In the genomic region with DNA sequence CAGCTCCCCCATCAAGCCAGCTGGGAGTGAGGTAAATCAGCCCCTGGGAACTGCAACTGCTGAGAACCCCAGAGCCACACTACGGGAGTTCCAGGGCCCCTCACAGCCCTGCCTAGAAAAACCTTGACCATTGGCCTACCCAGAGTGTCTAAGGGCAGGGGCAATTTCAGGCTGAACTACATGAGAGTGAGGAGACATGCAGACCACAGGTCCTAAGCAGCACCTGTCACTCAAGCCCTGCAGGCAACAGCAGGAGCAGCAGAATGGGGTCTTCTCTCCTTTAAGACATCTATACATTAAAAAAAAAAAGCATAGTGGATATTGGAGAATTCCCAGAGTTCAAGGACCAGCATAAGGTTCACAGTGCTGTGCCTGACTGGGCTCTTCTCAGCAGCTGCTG, we compare ENCODE assay signal across 20 cellular contexts.
"Had no signal": no experiment of that assay in that cellular context is flagged by ENCODE, and none has a peak within 500 bp of the region (broad histone marks: within the 10 kb centered on the region; RNA-seq: fewer than 3 reads in every experiment).

No MANE protein-coding gene starts in this region.

- H3K4me3 ChIP-seq: colonic mucosa, heart right ventricle, left lung, lower lobe of right lung, ovary, right atrium auricular region, tibial artery, upper lobe of left lung, vagina had no signal

- H3K36me3 ChIP-seq: colonic mucosa, lower lobe of right lung, neutrophil, ovary, vagina had no signal

- H3K9me3 ChIP-seq: colonic mucosa, heart right ventricle, left lung, lower lobe of right lung, neutrophil, ovary, right atrium auricular region, tibial artery, upper lobe of left lung, vagina had no signal

- DNase-seq: colonic mucosa; effector CD4-positive, alpha-beta T cell; heart right ventricle; left lung; lower lobe of right lung; midbrain; nephron progenitor cell; ovary; stimulated activated CD4-positive, alpha-beta T cell treated with anti-CD3 and anti-CD28 coated beads, Interleukin-4, amount 100 ng/mL, for 1 hour; stimulated activated CD8-positive, alpha-beta memory T cell treated with anti-CD3 and anti-CD28 coated beads, Interleukin-4, amount 100 ng/mL, for 48 hours; upper lobe of left lung had no signal

- H3K27me3 Mint-ChIP-seq: memory B cell; stimulated activated memory B cell treated with anti-CD40 and anti-IgM and Interleukin-4, amounts not matched to agents 10 μg/mL and 1 μg/mL and 100 μg/mL, for 72 hours; stimulated activated naive CD8-positive, alpha-beta T cell treated with anti-CD3 and anti-CD28 coated beads, Interleukin-15, Interleukin-2, amounts not matched to agents 100 ng/mL and 50 ng/mL, for 24 hours had no signal

- ATAC-seq: heart right ventricle; left lung; lower lobe of right lung; stimulated activated memory B cell treated with anti-CD40 and anti-IgM and Interleukin-4, amounts not matched to agents 10 μg/mL and 1 μg/mL and 100 μg/mL, for 72 hours had no signal

- H3K4me3 Mint-ChIP-seq: memory B cell; nephron progenitor cell; stimulated activated memory B cell treated with anti-CD40 and anti-IgM and Interleukin-4, amounts not matched to agents 10 μg/mL and 1 μg/mL and 100 μg/mL, for 72 hours; stimulated activated naive CD8-positive, alpha-beta T cell treated with anti-CD3 and anti-CD28 coated beads, Interleukin-15, Interleukin-2, amounts not matched to agents 100 ng/mL and 50 ng/mL, for 24 hours had no signal

- H3K4me1 ChIP-seq: colonic mucosa had no signal

- H3K27me3 ChIP-seq: colonic mucosa, heart right ventricle, left lung, neutrophil, ovary, right atrium auricular region, tibial artery, upper lobe of left lung, vagina had no signal

- H3K36me3 Mint-ChIP-seq: memory B cell had no signal

- H3K27ac ChIP-seq: colonic mucosa, ovary, vagina had no signal

- H3K27ac Mint-ChIP-seq: memory B cell; nephron progenitor cell; stimulated activated memory B cell treated with anti-CD40 and anti-IgM and Interleukin-4, amounts not matched to agents 10 μg/mL and 1 μg/mL and 100 μg/mL, for 72 hours had no signal

- FAIRE-seq: frontal cortex, keratinocyte had no signal

- H3K9me3 Mint-ChIP-seq: memory B cell; nephron progenitor cell; stimulated activated memory B cell treated with anti-CD40 and anti-IgM and Interleukin-4, amounts not matched to agents 10 μg/mL and 1 μg/mL and 100 μg/mL, for 72 hours; stimulated activated naive CD8-positive, alpha-beta T cell treated with anti-CD3 and anti-CD28 coated beads, Interleukin-15, Interleukin-2, amounts not matched to agents 100 ng/mL and 50 ng/mL, for 24 hours had no signal
